ENCODE assay signal across 19 cellular contexts in the genomic region with DNA sequence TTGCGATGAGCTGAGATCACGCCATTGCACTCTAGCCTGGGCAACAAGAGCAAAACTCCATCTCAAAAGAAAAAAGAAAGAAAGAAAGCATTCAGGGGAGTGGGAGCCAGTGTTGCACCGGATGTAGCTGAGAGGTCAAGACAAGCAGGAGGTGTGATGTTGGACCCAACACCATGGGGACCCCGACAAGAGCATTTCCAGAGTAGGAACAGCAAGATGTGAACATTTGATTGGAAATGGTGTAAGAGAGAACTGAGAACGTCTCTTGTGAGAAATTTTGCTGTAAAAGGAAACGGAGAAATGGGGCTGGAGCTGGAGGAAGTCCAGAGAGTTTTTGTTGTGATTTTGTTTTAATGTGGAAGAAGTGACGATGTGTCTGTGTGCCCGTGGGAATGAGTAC. TPM values are rescaled to one million over a fixed set of nuclear protein-coding genes. Genes with fewer than 3 reads are reported as not detected.
A peak's percentile ranks its signal among the peaks of the same experiment; 100 is the strongest.
DNase-seq lines count a peak whose midpoint lies in the region; ATAC-seq, FAIRE-seq and TF ChIP-seq lines count a peak whose summit lies in the region.
"Had no signal": no experiment of that assay in that cellular context is flagged by ENCODE, and none has a peak within 500 bp of the region (broad histone marks: within the 10 kb centered on the region; RNA-seq: fewer than 3 reads in every experiment).

No MANE protein-coding gene starts in this region.

- 74% methylated on average over 8 of the region's 8 CpGs for WGBS in A549 (ENCODE audit: missing lambda C conversion rate)

- H3K4me3 Mint-ChIP-seq in chondrocyte (ENCODE audit: unreplicated experiment) = no peak overlapping the region
- no peak overlapping the region for H3K4me3 Mint-ChIP-seq in progenitor cell of endocrine pancreas (ENCODE audit: low read depth)
- H3K4me3 Mint-ChIP-seq: CD8-positive, alpha-beta T cell; H9 had no signal

- TF ChIP-seq EP300 in A549 (IDR thresholded peaks at IDR 0.05) = no peak

- no peak for TF ChIP-seq POLR2A in A549 (IDR thresholded peaks at IDR 0.05; ENCODE audit: low read length)

- no peak for TF ChIP-seq CTCF in A549 (IDR thresholded peaks at IDR 0.05)
- no peak for TF ChIP-seq CTCF in HEK293 (tag by site-specific recombination; IDR thresholded peaks at IDR 0.05)
- TF ChIP-seq CTCF in chondrocyte (IDR thresholded peaks at IDR 0.05) = no peak
- no peak for TF ChIP-seq CTCF in progenitor cell of endocrine pancreas (IDR thresholded peaks at IDR 0.05; ENCODE audit: unreplicated experiment)

- H3K4me2 ChIP-seq in A549 = no peak overlapping the region

- CTCF ChIA-PET in A549 (lab: Yijun Ruan, JAX) (interaction anchor here (0.9 to 33.5 kb wide), 15 partner anchors 11 to 339 kb away, joined by 3 to 1052 read pairs (median 6); a partner anchor contains a TSS), HEK293 (lab: Yijun Ruan, JAX) (interaction anchor here (0.6 to 23.5 kb wide), 7 partner anchors 7 to 338 kb away, joined by 4 to 316 read pairs (median 7); a partner anchor contains a TSS)

- H3K27ac ChIP-seq in A549 (no peak overlapping the region), HEK293 (ENCODE audit: extremely low read depth, low read depth, low read length) (no peak overlapping the region)
- H3K27ac ChIP-seq: C4-2B had no signal

- FAIRE-seq in A549 (lab: Jason Lieb, UNC) = peak; percentile 51
- FAIRE-seq: A204.1, GM18507 had no signal

- DNase-seq in A549 (ENCODE audit: low read depth in 1 of 2, low spot score in 1 of 2) (no peak), chondrocyte (ENCODE audit: low spot score) (no peak), progenitor cell of endocrine pancreas (ENCODE audit: low spot score, unreplicated experiment) (no peak), NCI-H2107 treated with DMSO at 0.1 percent for 48 hours (lab: John Stamatoyannopoulos, UW; ENCODE audit: unreplicated experiment) (no peak), DMS153 (lab: John Stamatoyannopoulos, UW) (no peak)
- DNase-seq: BE2C; CD8-positive, alpha-beta T cell; COR-L47; GOT3; H9; IMR-90; KG1 had no signal

- H3K9me3 Mint-ChIP-seq in chondrocyte (ENCODE audit: low read depth) (no peaks in the 10 kb centered on the region), progenitor cell of endocrine pancreas (ENCODE audit: low read depth) (no peaks in the 10 kb centered on the region)
- H3K9me3 Mint-ChIP-seq: CD8-positive, alpha-beta T cell; H9 had no signal

- H3K36me3 Mint-ChIP-seq in chondrocyte (ENCODE audit: low read depth) (no peaks in the 10 kb centered on the region), progenitor cell of endocrine pancreas (ENCODE audit: insufficient read depth) (no peaks in the 10 kb centered on the region)
- H3K36me3 Mint-ChIP-seq: CD8-positive, alpha-beta T cell had no signal

- H3K4me1 ChIP-seq in A549 (no peaks in the 10 kb centered on the region), HEK293 (ENCODE audit: control insufficient read depth, insufficient read depth, low read length) (peaks cover 3% of the 10 kb centered on the region; the same call in 1 of the 2 replicates)
- H3K4me1 ChIP-seq: BE2C had no signal

- H3K9me3 ChIP-seq in A549 (no peaks in the 10 kb centered on the region), HEK293 (ENCODE audit: control insufficient read depth, insufficient read depth, low read depth, low read length) (no peaks in the 10 kb centered on the region)
- H3K9me3 ChIP-seq: BE2C had no signal

- H3K27ac Mint-ChIP-seq in chondrocyte (ENCODE audit: unreplicated experiment) = peak overlapping the region; percentile 73
- H3K27ac Mint-ChIP-seq in progenitor cell of endocrine pancreas = peak overlapping the region; percentile 1
- H3K27ac Mint-ChIP-seq: CD8-positive, alpha-beta T cell had no signal

- no peak for TF ChIP-seq RAD21 in A549 (conservative IDR thresholded peaks at IDR 0.05 in 1 of 2, IDR thresholded peaks at IDR 0.05 in 1 of 2)

- no peaks in the 10 kb centered on the region for H3K27me3 Mint-ChIP-seq in chondrocyte (ENCODE audit: low read depth)
- H3K27me3 Mint-ChIP-seq in progenitor cell of endocrine pancreas = peaks cover 20% of the 10 kb centered on the region

- H3K4me1 Mint-ChIP-seq in chondrocyte (ENCODE audit: low read depth) (peaks cover 15% of the 10 kb centered on the region), progenitor cell of endocrine pancreas (ENCODE audit: low read depth) (peaks cover 3% of the 10 kb centered on the region)

- POLR2A ChIA-PET in A549 (lab: Yijun Ruan, JAX) (interaction anchor here (0.6 kb wide), 1 partner anchor 123 kb away, joined by 5 read pairs; no protein-coding TSS in a partner anchor), HEK293 (lab: Yijun Ruan, JAX) (interaction anchor here (0.7 to 0.8 kb wide), 4 partner anchors 12 to 148 kb away, joined by 3 to 5 read pairs (median 4); a partner anchor contains a TSS)

- no peak for ATAC-seq in A549
- ATAC-seq in GM21529 (IDR thresholded peaks at IDR 0.05; ENCODE audit: unreplicated experiment) = no peak
- ATAC-seq: CD8-positive, alpha-beta T cell had no signal

- no peak overlapping the region for H3K4me3 ChIP-seq in A549
- no peak overlapping the region for H3K4me3 ChIP-seq in HEK293 (ENCODE audit: low read depth, low read length)

- H3K36me3 ChIP-seq in HEK293 (ENCODE audit: control insufficient read depth in 2 of 2, insufficient read depth in 1 of 2, low read length in 2 of 2) = no peaks in the 10 kb centered on the region
- H3K36me3 ChIP-seq: BE2C had no signal

TF ChIP-seq in A549, 52 proteins besides CTCF, POLR2A, EP300 and RAD21 (continues in another document):
- TF ChIP-seq RFX5 (IDR thresholded peaks at IDR 0.05) = no peak
- TF ChIP-seq ESRRA (IDR thresholded peaks at IDR 0.05; ENCODE audit: borderline replicate concordance, low read length) = no peak
- TF ChIP-seq, protein P1, sequence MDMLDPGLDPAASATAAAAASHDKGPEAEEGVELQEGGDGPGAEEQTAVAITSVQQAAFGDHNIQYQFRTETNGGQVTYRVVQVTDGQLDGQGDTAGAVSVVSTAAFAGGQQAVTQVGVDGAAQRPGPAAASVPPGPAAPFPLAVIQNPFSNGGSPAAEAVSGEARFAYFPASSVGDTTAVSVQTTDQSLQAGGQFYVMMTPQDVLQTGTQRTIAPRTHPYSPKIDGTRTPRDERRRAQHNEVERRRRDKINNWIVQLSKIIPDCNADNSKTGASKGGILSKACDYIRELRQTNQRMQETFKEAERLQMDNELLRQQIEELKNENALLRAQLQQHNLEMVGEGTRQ (IDR thresholded peaks at IDR 0.05) = no peak
- TF ChIP-seq, protein P2, sequence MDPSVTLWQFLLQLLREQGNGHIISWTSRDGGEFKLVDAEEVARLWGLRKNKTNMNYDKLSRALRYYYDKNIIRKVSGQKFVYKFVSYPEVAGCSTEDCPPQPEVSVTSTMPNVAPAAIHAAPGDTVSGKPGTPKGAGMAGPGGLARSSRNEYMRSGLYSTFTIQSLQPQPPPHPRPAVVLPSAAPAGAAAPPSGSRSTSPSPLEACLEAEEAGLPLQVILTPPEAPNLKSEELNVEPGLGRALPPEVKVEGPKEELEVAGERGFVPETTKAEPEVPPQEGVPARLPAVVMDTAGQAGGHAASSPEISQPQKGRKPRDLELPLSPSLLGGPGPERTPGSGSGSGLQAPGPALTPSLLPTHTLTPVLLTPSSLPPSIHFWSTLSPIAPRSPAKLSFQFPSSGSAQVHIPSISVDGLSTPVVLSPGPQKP (IDR thresholded peaks at IDR 0.05; ENCODE audit: low read depth, low read length) = no peak
- no peak for TF ChIP-seq CBX8 (IDR thresholded peaks at IDR 0.05)

TF ChIP-seq in HEK293, 187 proteins besides CTCF, POLR2A, EP300 and RAD21:
- 0 out of 2 replicates have a peak, but pooled peaks have one; percentile 1 for TF ChIP-seq KLF1 (tag by site-specific recombination; IDR thresholded peaks at IDR 0.05)
- peak; percentile 95 for TF ChIP-seq ZNF677 (tag by site-specific recombination; IDR thresholded peaks at IDR 0.05)
- TF ChIP-seq ZNF184 (tag by site-specific recombination; IDR thresholded peaks at IDR 0.05) = no peak
TF ChIP-seq in HEK293: peak in this region for 2.

RNA-seq across cellular contexts. Expression of a gene that starts 15.8 kb away (rescaled TPM):
- polyA plus RNA-seq in A549 (2011; rRNA removed) (1.3 and 2.1 TPM in 2 replicates), A549 (2017; fragmentation: RNase III; extraction: RNeasy Plus Mini Kit Qiagen cat#74134 plus additional on column Dnase treatment) (4.4 to 6.8 TPM (median 5.3 TPM) in 3 replicates)
- polyA plus RNA-seq in A549 (2012; cell fraction: cytosol; rRNA removed) = 5.0 and 5.1 TPM in 2 replicates
- 11.4 and 12.1 TPM in 2 replicates for polyA plus RNA-seq in A549 (2012; cell fraction: nucleus; rRNA removed)
- 1.6 and 2.8 TPM in 2 replicates for polyA minus RNA-seq in A549 (2011; rRNA and poly(A)+ RNA removed)
- total RNA-seq in chondrocyte (2.1 to 4.8 TPM (median 2.4 TPM) in 3 replicates), progenitor cell of endocrine pancreas (4.8 and 4.9 TPM in 2 replicates)
- total RNA-seq: CD8-positive, alpha-beta T cell had no signal

RNA-seq across cellular contexts. Expression of a gene that starts 16.4 kb away (rescaled TPM):
- polyA plus RNA-seq in A549 (2011; rRNA removed) (14.6 and 30.5 TPM in 2 replicates), A549 (2017; fragmentation: RNase III; extraction: RNeasy Plus Mini Kit Qiagen cat#74134 plus additional on column Dnase treatment) (88.6 to 99.6 TPM (median 99.5 TPM) in 3 replicates)
- 281 and 324 TPM in 2 replicates for polyA plus RNA-seq in A549 (2012; cell fraction: cytosol; rRNA removed)
- polyA plus RNA-seq in A549 (2012; cell fraction: nucleus; rRNA removed) = 99.6 and 180 TPM in 2 replicates
- 2.9 and 3.1 TPM in 2 replicates for polyA minus RNA-seq in A549 (2011; rRNA and poly(A)+ RNA removed)
- total RNA-seq in chondrocyte (132 to 297 TPM (median 295 TPM) in 3 replicates), progenitor cell of endocrine pancreas (15.2 and 17.2 TPM in 2 replicates)
- total RNA-seq: CD8-positive, alpha-beta T cell; Daoy; HT-29; IMR-90 had no signal

RNA-seq across cellular contexts. Expression of a gene that starts 24.6 kb away (rescaled TPM):
- polyA plus RNA-seq in A549 (2011; rRNA removed) (343 and 425 TPM in 2 replicates), A549 (2017; fragmentation: RNase III; extraction: RNeasy Plus Mini Kit Qiagen cat#74134 plus additional on column Dnase treatment) (244 to 296 TPM (median 291 TPM) in 3 replicates)
- polyA plus RNA-seq in A549 (2012; cell fraction: cytosol; rRNA removed) = 347 and 383 TPM in 2 replicates
- 348 and 443 TPM in 2 replicates for polyA plus RNA-seq in A549 (2012; cell fraction: nucleus; rRNA removed)
- 154 and 156 TPM in 2 replicates for polyA minus RNA-seq in A549 (2011; rRNA and poly(A)+ RNA removed)
- total RNA-seq in chondrocyte (21.3 to 28.0 TPM (median 26.4 TPM) in 3 replicates), progenitor cell of endocrine pancreas (519 and 559 TPM in 2 replicates)

Comparison
In these comparisons a context has a peak if more than half of its experiments do, and no peak if none do; other contexts are left out.
1. RNA of a gene that starts 24.6 kb away (total RNA-seq): 519 to 559 TPM in progenitor cell of endocrine pancreas; 21.3 to 28.0 TPM in chondrocyte; every median in the first group is over 10 times any median in the second.